In genomic region chr12:46964496-46965098, GRCh38 we compare ENCODE assay signal across 9 cellular contexts.
A peak's percentile ranks its signal among the peaks of the same experiment; 100 is the strongest.
DNase-seq lines count a peak whose midpoint lies in the region; ATAC-seq and TF ChIP-seq lines count a peak whose summit lies in the region.
"Had no signal": no experiment of that assay in that cellular context is flagged by ENCODE, and none has a peak within 500 bp of the region (broad histone marks: within the 10 kb centered on the region; RNA-seq: fewer than 3 reads in every experiment).

No MANE protein-coding gene starts in this region.

- no peak overlapping the region for H3K4me3 ChIP-seq in choroid plexus epithelial cell (ENCODE audit: low read depth, low read length)
- H3K4me3 ChIP-seq in suprapubic skin = peak overlapping the region; percentile 25
- no peak overlapping the region for H3K4me3 ChIP-seq in BE2C (ENCODE audit: low read depth, low read length)

- ATAC-seq in HG02642 (IDR thresholded peaks at IDR 0.05; ENCODE audit: poor library complexity, unreplicated experiment) = no peak

- peak overlapping the region; percentile 20 for H3K27ac ChIP-seq in suprapubic skin

- H3K36me3 ChIP-seq in suprapubic skin = no peaks in the 10 kb centered on the region
- H3K36me3 ChIP-seq in BE2C = no peaks in the 10 kb centered on the region

- WGBS in suprapubic skin = 21% methylated on average over 10 of the region's 10 CpGs

- H3K9me3 ChIP-seq in suprapubic skin = no peaks in the 10 kb centered on the region
- H3K9me3 ChIP-seq in BE2C = no peaks in the 10 kb centered on the region

- TF ChIP-seq RAD21 in Ishikawa (IDR thresholded peaks at IDR 0.05; ENCODE audit: low read depth) = no peak

- H3K4me1 ChIP-seq in suprapubic skin = peaks cover 21% of the 10 kb centered on the region
- no peaks in the 10 kb centered on the region for H3K4me1 ChIP-seq in BE2C

- no peak for TF ChIP-seq EP300 in Ishikawa (IDR thresholded peaks at IDR 0.05; ENCODE audit: borderline replicate concordance)
- no peak for TF ChIP-seq EP300 in suprapubic skin (IDR thresholded peaks at IDR 0.05)

- no peaks in the 10 kb centered on the region for H3K27me3 ChIP-seq in suprapubic skin
- H3K27me3 ChIP-seq in BE2C = no peaks in the 10 kb centered on the region

- no peak for TF ChIP-seq POLR2A in suprapubic skin (IDR thresholded peaks at IDR 0.05)

- DNase-seq in choroid plexus epithelial cell (ENCODE audit: low read depth) = peak; percentile 53
- peak; percentile 62 for DNase-seq in iPS-NIHi11 (ENCODE audit: low spot score)
- DNase-seq in suprapubic skin (ENCODE audit: low spot score in 2 of 2) = no peak
- DNase-seq in BE2C = no peak
- no peak for DNase-seq in HuH-7 (ENCODE audit: low spot score)
- DNase-seq in stimulated activated CD4-positive, alpha-beta T cell treated with anti-CD3 and anti-CD28 coated beads, Interleukin-4, amount 100 ng/mL, for 24 hours = no peak
- DNase-seq: NCI-H2171 treated with DMSO at 0.1 percent for 48 hours had no signal

- TF ChIP-seq CTCF in choroid plexus epithelial cell (conservative IDR thresholded peaks at IDR 0.05; ENCODE audit: low read depth, low read length) = no peak
- TF ChIP-seq CTCF in suprapubic skin (IDR thresholded peaks at IDR 0.05) = no peak
- TF ChIP-seq CTCF in BE2C (IDR thresholded peaks at IDR 0.05; ENCODE audit: low read depth, low read length) = no peak

TF ChIP-seq in Ishikawa, 13 proteins besides CTCF, POLR2A, EP300 and RAD21:
- TF ChIP-seq, protein P1, sequence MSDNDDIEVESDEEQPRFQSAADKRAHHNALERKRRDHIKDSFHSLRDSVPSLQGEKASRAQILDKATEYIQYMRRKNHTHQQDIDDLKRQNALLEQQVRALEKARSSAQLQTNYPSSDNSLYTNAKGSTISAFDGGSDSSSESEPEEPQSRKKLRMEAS (IDR thresholded peaks at IDR 0.05) = peak; percentile 53; the same call in 1 of the 2 replicates
- TF ChIP-seq EGR1 (IDR thresholded peaks at IDR 0.05) = no peak
- TF ChIP-seq YY1 (IDR thresholded peaks at IDR 0.05; ENCODE audit: low read depth) = no peak
- TF ChIP-seq TEAD4 (IDR thresholded peaks at IDR 0.05) = peak; percentile 97

Comparison
In these comparisons a context has a peak if more than half of its experiments do, and no peak if none do; other contexts are left out.
1. DNase-seq: peak in choroid plexus epithelial cell (single experiment) and iPS-NIHi11 (single experiment); none in suprapubic skin (0 of 2), BE2C (single experiment), HuH-7 (single experiment) and stimulated activated CD4-positive, alpha-beta T cell treated with anti-CD3 and anti-CD28 coated beads, Interleukin-4, amount 100 ng/mL, for 24 hours (single experiment).